Comparison of ENCODE assay signal across 8 cellular contexts in genomic region chr12:116539905-116540482, GRCh38. TPM values are rescaled to one million over a fixed set of nuclear protein-coding genes. Genes with fewer than 3 reads are reported as not detected.
DNase-seq lines count a peak whose midpoint lies in the region; ATAC-seq and TF ChIP-seq lines count a peak whose summit lies in the region.

No MANE protein-coding gene starts in this region.

- H3K27ac Mint-ChIP-seq in stimulated activated effector memory CD8-positive, alpha-beta T cell treated with anti-CD3 and anti-CD28 coated beads, Interleukin-12 subunit alpha, Interleukin-12 subunit beta, amount 100 ng/mL, for 72 hours = no peak overlapping the region

- H2AFZ ChIP-seq in GM23248 = no peak overlapping the region

- ATAC-seq in stimulated activated effector memory CD8-positive, alpha-beta T cell treated with anti-CD3 and anti-CD28 coated beads, Interleukin-12 subunit alpha, Interleukin-12 subunit beta, amount 100 ng/mL, for 72 hours = no peak

- H3K9me3 Mint-ChIP-seq in stimulated activated effector memory CD8-positive, alpha-beta T cell treated with anti-CD3 and anti-CD28 coated beads, Interleukin-12 subunit alpha, Interleukin-12 subunit beta, amount 100 ng/mL, for 72 hours = peaks cover 3% of the 10 kb centered on the region

- H3K4me3 ChIP-seq in GM23248 (0 out of 2 replicates have a peak overlapping the region, but pooled peaks have one; percentile 3), fibroblast of villous mesenchyme (ENCODE audit: low read depth, low read length) (no peak overlapping the region), rectal smooth muscle tissue (ENCODE audit: low read length) (no peak overlapping the region)

- no peaks in the 10 kb centered on the region for H3K9me3 ChIP-seq in GM23248 (ENCODE audit: low read depth)

- no peaks in the 10 kb centered on the region for H3K79me2 ChIP-seq in GM23248 (ENCODE audit: insufficient read depth)

- H3K4me1 ChIP-seq in GM23248 (ENCODE audit: insufficient read depth) (0 out of 2 replicates have a peak, but pooled peaks cover 9% of the 10 kb centered on the region), rectal smooth muscle tissue (ENCODE audit: control insufficient read depth, insufficient read depth, low read length) (peaks cover 11% of the 10 kb centered on the region)

- H3K27me3 ChIP-seq in GM23248 (replicated peaks; ENCODE audit: insufficient read depth) (no peaks in the 10 kb centered on the region), rectal smooth muscle tissue (ENCODE audit: control insufficient read depth, insufficient read depth, low read length) (no peaks in the 10 kb centered on the region)

- peaks cover 24% of the 10 kb centered on the region for H3K4me1 Mint-ChIP-seq in stimulated activated effector memory CD8-positive, alpha-beta T cell treated with anti-CD3 and anti-CD28 coated beads, Interleukin-12 subunit alpha, Interleukin-12 subunit beta, amount 100 ng/mL, for 72 hours

- no peaks in the 10 kb centered on the region for H4K20me1 ChIP-seq in GM23248 (ENCODE audit: insufficient read depth)

- DNase-seq in GM23248 = peak; percentile 80
- peak; percentile 79 for DNase-seq in fibroblast of villous mesenchyme (ENCODE audit: low read depth)
- DNase-seq in stimulated activated effector memory CD8-positive, alpha-beta T cell treated with anti-CD3 and anti-CD28 coated beads, Interleukin-12 subunit alpha, Interleukin-12 subunit beta, amount 100 ng/mL, for 72 hours (ENCODE audit: low spot score in 2 of 2) = no peak
- no peak for DNase-seq in activated CD8-positive, alpha-beta memory T cell treated with anti-CD3 and anti-CD28 coated beads for 24 hours
- DNase-seq in epidermal melanocyte (ENCODE audit: insufficient read length, low spot score) = no peak
- no peak for DNase-seq in activated CD8-positive, alpha-beta memory T cell treated with anti-CD3 and anti-CD28 coated beads, Interleukin-2, amount 50 U/mL, for 4 hours

- in situ Hi-C loops in GM23248 (cut with MboI) = no loop called here

- no peak overlapping the region for H3K9ac ChIP-seq in GM23248
- no peak overlapping the region for H3K9ac ChIP-seq in rectal smooth muscle tissue (ENCODE audit: low read length)

- H3K36me3 Mint-ChIP-seq in stimulated activated effector memory CD8-positive, alpha-beta T cell treated with anti-CD3 and anti-CD28 coated beads, Interleukin-12 subunit alpha, Interleukin-12 subunit beta, amount 100 ng/mL, for 72 hours = no peaks in the 10 kb centered on the region

- H3K27ac ChIP-seq in GM23248 = no peak overlapping the region
- H3K27ac ChIP-seq in rectal smooth muscle tissue (ENCODE audit: low read depth, low read length) = peak overlapping the region; percentile 21

- no peaks in the 10 kb centered on the region for H3F3A ChIP-seq in GM23248 (ENCODE audit: insufficient read depth)

- WGBS in GM23248 (ENCODE audit: low coverage in 1 of 2, low lambda C conversion rate in 2 of 2, missing lambda C conversion rate in 2 of 2), 2 experiments = 15 to 18% methylated on average over 17 of the region's 17 CpGs

- H3K4me2 ChIP-seq in GM23248 (ENCODE audit: unreplicated experiment) = peak overlapping the region; percentile 64

- H3K36me3 ChIP-seq in GM23248 (ENCODE audit: low read depth) (no peaks in the 10 kb centered on the region), rectal smooth muscle tissue (ENCODE audit: control insufficient read depth, insufficient read depth, low read length) (no peaks in the 10 kb centered on the region)

- TF ChIP-seq CTCF in fibroblast of villous mesenchyme (IDR thresholded peaks at IDR 0.05; ENCODE audit: insufficient read depth, low read depth, low read length) = no peak

- no peak overlapping the region for H3K4me3 Mint-ChIP-seq in stimulated activated effector memory CD8-positive, alpha-beta T cell treated with anti-CD3 and anti-CD28 coated beads, Interleukin-12 subunit alpha, Interleukin-12 subunit beta, amount 100 ng/mL, for 72 hours

- no peaks in the 10 kb centered on the region for H3K9me2 ChIP-seq in GM23248 (ENCODE audit: insufficient read depth)

TF ChIP-seq in PFSK-1, 5 proteins besides CTCF, POLR2A, EP300 and RAD21:
- TF ChIP-seq REST (IDR thresholded peaks at IDR 0.05; ENCODE audit: insufficient read depth in 1 of 2, low read depth in 2 of 2, low read length in 2 of 2) (0 out of 4 replicates have a peak, but pooled peaks of 1 of the 2 experiments have one; percentile 38), FOXP2 (optimal IDR thresholded peaks at IDR 0.05; ENCODE audit: borderline replicate concordance, extremely low read depth, extremely low read length, insufficient read depth) (no peak), TAF1 (IDR thresholded peaks at IDR 0.05; ENCODE audit: borderline replicate concordance, insufficient read depth, low read length) (no peak), POLR2AphosphoS5 (IDR thresholded peaks at IDR 0.05; ENCODE audit: low read depth, low read length) (peak; percentile 58; the same call in 1 of the 2 replicates), SIN3A (IDR thresholded peaks at IDR 0.05; ENCODE audit: borderline replicate concordance, insufficient read depth, low read length) (peak; percentile 94; the same call in 1 of the 2 replicates)

RNA-seq across cellular contexts. Expression of gene MAP1LC3B2, which starts 19.2 kb away (rescaled TPM):
- 0.32 and 0.63 TPM in 2 replicates for total RNA-seq in GM23248 (2014; rRNA removed; shearing (Covaris generic))
- 8.4 and 9.0 TPM in 2 replicates for polyA plus RNA-seq in GM23248 (2016; fragmentation: Nextera tagmentation; extraction: Ambion mirVana)
- 11.1 TPM for polyA plus RNA-seq in PFSK-1 (2012; ENCODE audit: insufficient read length, low read depth)
- 0.32 and 0.43 TPM in 2 replicates for total RNA-seq in fibroblast of villous mesenchyme

Comparison
In these comparisons a context has a peak if more than half of its experiments do, and no peak if none do; other contexts are left out.
1. DNase-seq: peak in GM23248 (single experiment) and fibroblast of villous mesenchyme (single experiment); none in stimulated activated effector memory CD8-positive, alpha-beta T cell treated with anti-CD3 and anti-CD28 coated beads, Interleukin-12 subunit alpha, Interleukin-12 subunit beta, amount 100 ng/mL, for 72 hours (0 of 2), activated CD8-positive, alpha-beta memory T cell treated with anti-CD3 and anti-CD28 coated beads for 24 hours (single experiment), epidermal melanocyte (single experiment) and activated CD8-positive, alpha-beta memory T cell treated with anti-CD3 and anti-CD28 coated beads, Interleukin-2, amount 50 U/mL, for 4 hours (single experiment).